8 cellular contexts compared by ENCODE assay signal in the genomic region with DNA sequence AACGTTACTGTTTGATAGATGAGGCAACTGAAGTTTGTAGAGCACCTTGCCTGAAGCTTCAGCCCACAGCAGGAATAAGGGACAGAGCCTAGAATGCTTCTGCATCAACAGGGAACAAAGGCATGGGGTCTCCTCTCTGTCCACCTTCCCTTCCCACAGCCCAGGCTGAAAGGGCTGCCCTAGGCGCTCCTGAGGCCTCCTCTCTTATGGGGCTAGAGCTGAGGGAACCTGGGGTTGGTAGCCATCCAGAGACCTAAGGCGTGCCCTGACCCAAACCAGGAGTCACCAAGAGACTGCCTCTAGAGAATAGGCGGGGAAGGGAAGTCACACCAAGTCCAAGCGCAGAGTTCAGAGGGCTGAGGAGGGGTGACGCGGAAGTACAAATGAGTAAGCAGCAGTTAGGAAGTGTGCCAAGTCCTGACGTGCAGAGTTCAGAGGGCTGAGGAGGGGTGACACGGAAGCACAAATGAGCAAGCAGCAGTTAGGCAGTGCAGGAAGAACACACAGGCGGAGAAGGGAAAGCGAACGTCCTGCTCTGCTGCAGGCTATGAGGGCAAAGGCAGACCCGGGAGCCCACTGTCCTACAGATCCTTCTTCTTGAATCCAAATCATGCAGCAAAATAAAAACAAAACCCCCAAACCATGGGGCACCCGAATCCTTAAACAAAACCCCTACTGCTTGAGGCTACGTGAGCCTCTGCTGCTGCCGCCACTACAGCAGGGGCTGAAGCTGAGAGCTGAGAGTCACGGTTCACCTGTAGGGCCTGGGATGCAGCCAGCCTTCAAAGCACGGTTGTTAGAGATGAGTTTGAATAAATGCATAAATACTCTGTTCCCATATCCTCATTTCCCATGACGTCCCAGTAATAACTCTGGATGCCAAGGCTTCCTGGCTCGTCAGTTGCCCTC.
A peak's percentile ranks its signal among the peaks of the same experiment; 100 is the strongest.
DNase-seq lines count a peak whose midpoint lies in the region; ATAC-seq lines count a peak whose summit lies in the region.

No MANE protein-coding gene starts in this region.

- ATAC-seq in GM18870 (IDR thresholded peaks at IDR 0.05; ENCODE audit: unreplicated experiment) (peak; percentile 47), HG03439 (IDR thresholded peaks at IDR 0.05; ENCODE audit: unreplicated experiment) (no peak)

- peak overlapping the region; percentile 78 for H3K4me3 Mint-ChIP-seq in T-helper 2 cell treated with Interferon-gamma antibody and Interleukin-4, amounts not matched to agents 5 μg/mL and 100 μg/mL, for 36 hours

- H3K27me3 Mint-ChIP-seq in T-helper 2 cell treated with Interferon-gamma antibody and Interleukin-4, amounts not matched to agents 5 μg/mL and 100 μg/mL, for 36 hours (ENCODE audit: low read depth) = no peaks in the 10 kb centered on the region

- peaks cover 19% of the 10 kb centered on the region for H3K4me1 Mint-ChIP-seq in T-helper 2 cell treated with Interferon-gamma antibody and Interleukin-4, amounts not matched to agents 5 μg/mL and 100 μg/mL, for 36 hours (ENCODE audit: low read depth)

- H3K36me3 Mint-ChIP-seq in T-helper 2 cell treated with Interferon-gamma antibody and Interleukin-4, amounts not matched to agents 5 μg/mL and 100 μg/mL, for 36 hours (ENCODE audit: low read depth) = peaks cover 1% of the 10 kb centered on the region

- DNase-seq in 8988T = peak; percentile 61
- DNase-seq in HS-27A (ENCODE audit: low read depth) = peak; percentile 29
- DNase-seq in T-helper 2 cell treated with Interferon-gamma antibody and Interleukin-4, amounts not matched to agents 5 μg/mL and 100 μg/mL, for 36 hours (ENCODE audit: low spot score) = peak; percentile 85
- peak; percentile 71 for DNase-seq in astrocyte of the hippocampus (ENCODE audit: low read depth, low spot score)
- DNase-seq in inferior parietal cortex (ENCODE audit: extremely low spot score) = peak; percentile 64
- peak; percentile 77 for DNase-seq in stimulated activated CD4-positive, alpha-beta T cell treated with anti-CD3 and anti-CD28 coated beads, Interleukin-12 subunit alpha, Interleukin-12 subunit beta, amount 100 ng/mL, for 4 hours

- peak overlapping the region; percentile 91 for H3K27ac Mint-ChIP-seq in T-helper 2 cell treated with Interferon-gamma antibody and Interleukin-4, amounts not matched to agents 5 μg/mL and 100 μg/mL, for 36 hours

- H3K9me3 Mint-ChIP-seq in T-helper 2 cell treated with Interferon-gamma antibody and Interleukin-4, amounts not matched to agents 5 μg/mL and 100 μg/mL, for 36 hours = no peaks in the 10 kb centered on the region

Comparison
In these comparisons a context has a peak if more than half of its experiments do, and no peak if none do; other contexts are left out.
1. DNase-seq: peak in every context shown above with its lines; median percentile 85 in T-helper 2 cell treated with Interferon-gamma antibody and Interleukin-4, amounts not matched to agents 5 μg/mL and 100 μg/mL, for 36 hours; 77 in stimulated activated CD4-positive, alpha-beta T cell treated with anti-CD3 and anti-CD28 coated beads, Interleukin-12 subunit alpha, Interleukin-12 subunit beta, amount 100 ng/mL, for 4 hours; 71 in astrocyte of the hippocampus; 64 in inferior parietal cortex; 61 in 8988T; 29 in HS-27A.